In the genomic region with DNA sequence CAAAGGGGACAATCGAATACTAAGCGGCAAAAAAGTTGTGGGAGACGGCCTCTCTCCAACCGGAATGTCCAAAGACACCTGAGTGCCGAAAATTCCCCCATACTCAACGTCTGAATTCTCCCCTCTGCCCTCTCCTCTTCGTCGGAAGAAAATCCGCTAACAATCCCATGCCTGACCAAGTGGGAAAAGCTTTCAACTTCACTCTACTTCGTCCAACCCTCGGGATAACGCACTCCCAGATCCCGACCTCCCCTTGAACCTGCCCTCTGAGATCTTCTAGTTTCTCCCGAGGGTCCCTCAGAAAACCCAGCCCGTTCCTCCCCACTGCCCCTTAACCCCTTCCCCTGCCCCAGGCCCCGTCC, we compare ENCODE assay signal across 8 cellular contexts. TPM values are rescaled to one million over a fixed set of nuclear protein-coding genes. Genes with fewer than 3 reads are reported as not detected.
DNase-seq lines count a peak whose midpoint lies in the region; ATAC-seq and TF ChIP-seq lines count a peak whose summit lies in the region.

No MANE protein-coding gene starts in this region.

- TF ChIP-seq POLR2A in heart left ventricle (IDR thresholded peaks at IDR 0.05) (no peak), GM18505 (IDR thresholded peaks at IDR 0.05; ENCODE audit: borderline replicate concordance, extremely low read depth, insufficient read depth, insufficient read length) (no peak)

- CTCF ChIA-PET in activated B cell treated with CpG ODN at 0.5 μM for 24 hours (lab: Charles Lee), result no interaction called here

- intact Hi-C loops in activated B cell treated with CpG ODN at 0.5 μM for 24 hours (cut with micrococcal nuclease) (loop anchor here (1.0 to 10.0 kb wide), 7 partner anchors 18 to 1310 kb away; a partner anchor contains a TSS), heart left ventricle (cut with DNase I) (loop anchor here in 1 of 10 donors (10.0 kb wide), 1 partner anchor 60 kb away; no protein-coding TSS in a partner anchor)

- peaks cover 0 to under 1% (median 0%) of the 10 kb centered on the region in 9 donors for H3K36me3 ChIP-seq in heart left ventricle

- peak overlapping the region in 11 of 12 donors; percentile 68 to 95 (median 88) for H3K27ac ChIP-seq in heart left ventricle

- peak overlapping the region; percentile 96 for H3K4me3 Mint-ChIP-seq in activated B cell treated with CpG ODN at 0.5 μM for 24 hours

- no peaks in the 10 kb centered on the region for H3K9me3 Mint-ChIP-seq in activated B cell treated with CpG ODN at 0.5 μM for 24 hours

- H3K27me3 ChIP-seq in heart left ventricle, result no peaks in the 10 kb centered on the region

- peaks cover 10% of the 10 kb centered on the region for H3K36me3 Mint-ChIP-seq in activated B cell treated with CpG ODN at 0.5 μM for 24 hours (ENCODE audit: low read depth)

- no peak for ATAC-seq in activated B cell treated with CpG ODN at 0.5 μM for 24 hours (ENCODE audit: low read depth)
- peak in 2 of 4 donors; percentile 4 to 10 for ATAC-seq in heart left ventricle
- ATAC-seq in GM18907 (IDR thresholded peaks at IDR 0.05; ENCODE audit: unreplicated experiment), result no peak
- ATAC-seq in GM18505 (IDR thresholded peaks at IDR 0.05; ENCODE audit: unreplicated experiment), result no peak

- H3K9me3 ChIP-seq in heart left ventricle, result no peaks in the 10 kb centered on the region

- peaks cover 0 to 46% (median 20%) of the 10 kb centered on the region in 12 donors for H3K4me1 ChIP-seq in heart left ventricle

- DNase-seq in HFF-Myc (ENCODE audit: extremely low read depth, low read depth) (no peak), activated B cell treated with CpG ODN at 0.5 μM for 24 hours (no peak), heart left ventricle (no peak), putamen (ENCODE audit: low spot score) (peak; percentile 15), mesenteric fat pad (ENCODE audit: low spot score) (no peak), MV-4-11 (lab: John Stamatoyannopoulos, UW) (no peak)

- no peaks in the 10 kb centered on the region for H3K27me3 Mint-ChIP-seq in activated B cell treated with CpG ODN at 0.5 μM for 24 hours

- H3K27ac Mint-ChIP-seq in activated B cell treated with CpG ODN at 0.5 μM for 24 hours, result peak overlapping the region; percentile 95

- peaks cover 53% of the 10 kb centered on the region for H3K4me1 Mint-ChIP-seq in activated B cell treated with CpG ODN at 0.5 μM for 24 hours

- TF ChIP-seq CTCF in HFF-Myc (IDR thresholded peaks at IDR 0.05; ENCODE audit: low read depth, low read length, missing control alignments), result no peak
- TF ChIP-seq CTCF in activated B cell treated with CpG ODN at 0.5 μM for 24 hours (IDR thresholded peaks at IDR 0.05), result no peak
- TF ChIP-seq CTCF in heart left ventricle (IDR thresholded peaks at IDR 0.05), result no peak

- 1 to 2% (median 1%) methylated on average over 16 of the region's 16 CpGs for WGBS in heart left ventricle, 4 donors

- POLR2A ChIA-PET in activated B cell treated with CpG ODN at 0.5 μM for 24 hours (lab: Charles Lee), result interaction anchor here (1.3 to 2.4 kb wide), 3 partner anchors 10 to 27 kb away, joined by 4 to 8 read pairs (median 5); a partner anchor contains a TSS

- H3K4me3 ChIP-seq in HFF-Myc (replicated peaks; ENCODE audit: low read depth, low read length) (peak overlapping the region; percentile 58), heart left ventricle (peak overlapping the region; percentile 62 to 98 (median 90))

RNA-seq across cellular contexts. Expression of a gene that starts 1.0 kb away (rescaled TPM):
- total RNA-seq in activated B cell treated with CpG ODN at 0.5 μM for 24 hours (118 and 134 TPM in 2 replicates), heart left ventricle (100 to 1,000 TPM in 2 of 9 donors, 10 to 100 TPM in 7; 57.1 to 146 (median 84.8) TPM), mesenteric fat pad (113 TPM)
- 10 to 100 TPM; 26.4 to 97.4 TPM for polyA plus RNA-seq in heart left ventricle

RNA-seq across cellular contexts. Expression of a gene that starts 26.7 kb away (rescaled TPM):
- 108 and 111 TPM in 2 replicates for total RNA-seq in activated B cell treated with CpG ODN at 0.5 μM for 24 hours
- total RNA-seq in heart left ventricle, result 10 to 100 TPM; 35.2 to 74.3 (median 65.9) TPM
- 10 to 100 TPM; 10.9 to 53.8 TPM for polyA plus RNA-seq in heart left ventricle
- total RNA-seq in mesenteric fat pad, result 71.1 TPM

RNA-seq across cellular contexts. Expression of a gene that starts 27.0 kb away (rescaled TPM):
- total RNA-seq in activated B cell treated with CpG ODN at 0.5 μM for 24 hours (45.6 and 51.8 TPM in 2 replicates), heart left ventricle (10 to 100 TPM; 20.8 to 39.1 (median 31.9) TPM), mesenteric fat pad (44.9 TPM)
- 10 to 100 TPM; 11.4 to 37.6 TPM for polyA plus RNA-seq in heart left ventricle
